In the genomic region with DNA sequence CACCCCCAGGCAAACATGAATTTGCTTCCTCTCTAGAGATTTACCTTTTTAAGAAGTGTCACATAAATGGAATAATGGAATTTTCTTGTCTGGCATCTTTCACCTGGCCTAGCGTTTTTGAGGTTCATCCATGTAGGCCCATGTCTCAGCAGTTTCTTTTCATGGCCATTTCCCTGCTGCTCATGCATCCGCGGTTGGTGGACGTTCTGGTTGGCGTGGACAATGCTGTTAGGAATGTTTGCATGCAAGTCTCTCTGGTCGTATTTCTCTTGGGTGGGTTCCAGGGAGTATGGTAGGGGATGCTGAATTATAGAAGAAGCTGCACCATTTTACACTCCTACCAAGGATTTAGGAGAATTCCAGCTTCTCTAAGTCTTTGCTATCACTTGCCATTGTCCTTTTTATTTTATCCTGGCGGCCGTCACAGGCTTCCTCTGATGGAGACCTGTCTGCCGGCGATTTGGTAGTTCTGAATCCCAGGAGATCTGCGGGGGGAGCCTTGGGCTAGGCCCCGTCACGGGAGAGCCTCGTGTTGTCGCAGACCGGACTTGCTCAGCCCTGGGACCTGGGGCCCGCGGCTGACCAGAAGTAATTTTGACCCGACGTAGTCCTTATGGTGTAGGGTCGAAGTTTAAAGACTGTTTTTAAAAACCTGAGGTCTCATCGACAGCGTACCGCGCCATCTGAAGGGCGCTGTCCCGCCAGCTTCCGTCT, we compare ENCODE assay signal across 8 cellular contexts. TPM values are rescaled to one million over a fixed set of nuclear protein-coding genes. Genes with fewer than 3 reads are reported as not detected.
DNase-seq lines count a peak whose midpoint lies in the region; ATAC-seq and TF ChIP-seq lines count a peak whose summit lies in the region.

No MANE protein-coding gene starts in this region.

- intact Hi-C loops in mucosa of descending colon (cut with DNase I, micrococcal nuclease), result loop anchor here in 1 of 2 donors (10.0 kb wide), 1 partner anchor 81 kb away; a partner anchor contains a TSS
- intact Hi-C loops in uterus (cut with DNase I; ENCODE audit: low total_unique reads), result loop anchor here (5.0 to 10.0 kb wide), 2 partner anchors 89 to 279 kb away; a partner anchor contains a TSS

- H3K27me3 Mint-ChIP-seq in activated T-cell treated with anti-CD3 and anti-CD28 coated beads, Interleukin-2, amount 50 U/mL, for 72 hours (ENCODE audit: low read depth), result no peaks in the 10 kb centered on the region

- ATAC-seq in activated T-cell treated with anti-CD3 and anti-CD28 coated beads, Interleukin-2, amount 50 U/mL, for 72 hours (replicated peaks in 1 of 2), result no peak
- ATAC-seq in HG02885 (IDR thresholded peaks at IDR 0.05; ENCODE audit: poor library complexity, unreplicated experiment) (peak; percentile 26), mucosa of descending colon (peak; percentile 18), GM21529 (IDR thresholded peaks at IDR 0.05; ENCODE audit: unreplicated experiment) (no peak)

- peak overlapping the region; percentile 78 for H3K9ac ChIP-seq in endocrine pancreas (ENCODE audit: control insufficient read depth, insufficient read depth, low read length)

- no peak for TF ChIP-seq POLR2A in uterus (IDR thresholded peaks at IDR 0.05)

- H3K4me3 Mint-ChIP-seq in activated T-cell treated with anti-CD3 and anti-CD28 coated beads, Interleukin-2, amount 50 U/mL, for 72 hours, result peak overlapping the region; percentile 81 to 97

- H3K27ac ChIP-seq in uterus, result peak overlapping the region; percentile 88 to 93

- H3K36me3 ChIP-seq in endocrine pancreas (ENCODE audit: control insufficient read depth, insufficient read depth, low read length) (no peaks in the 10 kb centered on the region), mucosa of descending colon (ENCODE audit: low read depth) (no peaks in the 10 kb centered on the region), uterus (no peaks in the 10 kb centered on the region)

- no peaks in the 10 kb centered on the region for H3K36me3 Mint-ChIP-seq in activated T-cell treated with anti-CD3 and anti-CD28 coated beads, Interleukin-2, amount 50 U/mL, for 72 hours (ENCODE audit: insufficient read depth in 2 of 2)

- no peaks in the 10 kb centered on the region for H3K9me3 ChIP-seq in endocrine pancreas (ENCODE audit: control insufficient read depth, low read length)
- H3K9me3 ChIP-seq in mucosa of descending colon, result no peaks in the 10 kb centered on the region
- no peaks in the 10 kb centered on the region for H3K9me3 ChIP-seq in uterus

- TF ChIP-seq CTCF in mucosa of descending colon (IDR thresholded peaks at IDR 0.05), result no peak
- TF ChIP-seq CTCF in uterus (IDR thresholded peaks at IDR 0.05), result no peak

- peak overlapping the region; percentile 66 for H3K4me3 ChIP-seq in endocrine pancreas (ENCODE audit: control insufficient read depth, insufficient read depth, low read length)
- peak overlapping the region; percentile 38 for H3K4me3 ChIP-seq in mucosa of descending colon
- H3K4me3 ChIP-seq in uterus, result peak overlapping the region; percentile 60 to 82

- H3K4me1 Mint-ChIP-seq in activated T-cell treated with anti-CD3 and anti-CD28 coated beads, Interleukin-2, amount 50 U/mL, for 72 hours (ENCODE audit: low read depth), result peaks cover 66% of the 10 kb centered on the region

- no peaks in the 10 kb centered on the region for H3K4me1 ChIP-seq in endocrine pancreas (ENCODE audit: control insufficient read depth, insufficient read depth, low read length)
- peaks cover 40% of the 10 kb centered on the region for H3K4me1 ChIP-seq in mucosa of descending colon (ENCODE audit: low read depth)
- H3K4me1 ChIP-seq in uterus, result peaks cover 6 to 10% of the 10 kb centered on the region in 2 donors

- no peaks in the 10 kb centered on the region for H3K9me3 Mint-ChIP-seq in activated T-cell treated with anti-CD3 and anti-CD28 coated beads, Interleukin-2, amount 50 U/mL, for 72 hours

- H3K27me3 ChIP-seq in endocrine pancreas (ENCODE audit: control insufficient read depth, insufficient read depth, low read length), result no peaks in the 10 kb centered on the region
- no peaks in the 10 kb centered on the region for H3K27me3 ChIP-seq in uterus

- DNase-seq in activated T-cell treated with anti-CD3 and anti-CD28 coated beads, Interleukin-2, amount 50 U/mL, for 72 hours, result no peak
- no peak for DNase-seq in activated T-cell treated with anti-CD3 and anti-CD28 coated beads, Interleukin-2, amount 50 U/mL, for 1 hour
- DNase-seq in RPMI7951 (ENCODE audit: low read depth) (peak; percentile 76), mucosa of descending colon (no peak), uterus (peak in 1 of 2 donors; percentile 51)

- peak overlapping the region; percentile 97 for H3K27ac Mint-ChIP-seq in activated T-cell treated with anti-CD3 and anti-CD28 coated beads, Interleukin-2, amount 50 U/mL, for 72 hours

RNA-seq across cellular contexts. Expression of a gene that starts 56.9 kb away (rescaled TPM):
- 10 to 100 TPM; 14.5 to 15.3 TPM for total RNA-seq in activated T-cell treated with anti-CD3 and anti-CD28 coated beads, Interleukin-2, amount 50 U/mL, for 72 hours
- total RNA-seq in RPMI7951 (2014; rRNA removed; shearing (Covaris generic)), result 4.7 and 5.8 TPM in 2 replicates
- total RNA-seq in mucosa of descending colon, result 10 to 100 TPM; 22.2 to 32.7 (median 27.6) TPM
- 10 to 100 TPM; 14.1 to 24.0 (median 21.1) TPM for total RNA-seq in uterus

Comparison
In these comparisons a context has a peak if more than half of its experiments do, and no peak if none do; other contexts are left out.
1. ATAC-seq: peak in HG02885 (single experiment) and mucosa of descending colon (single experiment); none in activated T-cell treated with anti-CD3 and anti-CD28 coated beads, Interleukin-2, amount 50 U/mL, for 72 hours (0 of 2) and GM21529 (single experiment).
2. Peak in every context shown above with its lines, with median percentiles within 50 percentile points of each other: H3K4me3 ChIP-seq.